In genomic region chr3:140258222-140258724, GRCh38 we compare ENCODE assay signal across 1 cellular context.
TF ChIP-seq lines count a peak whose summit lies in the region.

No MANE protein-coding gene starts in this region.

TF ChIP-seq in WTC11, 78 proteins besides CTCF, POLR2A, EP300 and RAD21 (continued from another document):
- TF ChIP-seq AR (CRISPR knock-in tag; IDR thresholded peaks at IDR 0.05) (no peak), TEAD1 (CRISPR knock-in tag; IDR thresholded peaks at IDR 0.05) (no peak), GABPB1 (CRISPR knock-in tag; IDR thresholded peaks at IDR 0.05) (no peak), USF1 (CRISPR knock-in tag; IDR thresholded peaks at IDR 0.05) (no peak), EMX1 (CRISPR knock-in tag; IDR thresholded peaks at IDR 0.05) (no peak)
- TF ChIP-seq, protein P1, sequence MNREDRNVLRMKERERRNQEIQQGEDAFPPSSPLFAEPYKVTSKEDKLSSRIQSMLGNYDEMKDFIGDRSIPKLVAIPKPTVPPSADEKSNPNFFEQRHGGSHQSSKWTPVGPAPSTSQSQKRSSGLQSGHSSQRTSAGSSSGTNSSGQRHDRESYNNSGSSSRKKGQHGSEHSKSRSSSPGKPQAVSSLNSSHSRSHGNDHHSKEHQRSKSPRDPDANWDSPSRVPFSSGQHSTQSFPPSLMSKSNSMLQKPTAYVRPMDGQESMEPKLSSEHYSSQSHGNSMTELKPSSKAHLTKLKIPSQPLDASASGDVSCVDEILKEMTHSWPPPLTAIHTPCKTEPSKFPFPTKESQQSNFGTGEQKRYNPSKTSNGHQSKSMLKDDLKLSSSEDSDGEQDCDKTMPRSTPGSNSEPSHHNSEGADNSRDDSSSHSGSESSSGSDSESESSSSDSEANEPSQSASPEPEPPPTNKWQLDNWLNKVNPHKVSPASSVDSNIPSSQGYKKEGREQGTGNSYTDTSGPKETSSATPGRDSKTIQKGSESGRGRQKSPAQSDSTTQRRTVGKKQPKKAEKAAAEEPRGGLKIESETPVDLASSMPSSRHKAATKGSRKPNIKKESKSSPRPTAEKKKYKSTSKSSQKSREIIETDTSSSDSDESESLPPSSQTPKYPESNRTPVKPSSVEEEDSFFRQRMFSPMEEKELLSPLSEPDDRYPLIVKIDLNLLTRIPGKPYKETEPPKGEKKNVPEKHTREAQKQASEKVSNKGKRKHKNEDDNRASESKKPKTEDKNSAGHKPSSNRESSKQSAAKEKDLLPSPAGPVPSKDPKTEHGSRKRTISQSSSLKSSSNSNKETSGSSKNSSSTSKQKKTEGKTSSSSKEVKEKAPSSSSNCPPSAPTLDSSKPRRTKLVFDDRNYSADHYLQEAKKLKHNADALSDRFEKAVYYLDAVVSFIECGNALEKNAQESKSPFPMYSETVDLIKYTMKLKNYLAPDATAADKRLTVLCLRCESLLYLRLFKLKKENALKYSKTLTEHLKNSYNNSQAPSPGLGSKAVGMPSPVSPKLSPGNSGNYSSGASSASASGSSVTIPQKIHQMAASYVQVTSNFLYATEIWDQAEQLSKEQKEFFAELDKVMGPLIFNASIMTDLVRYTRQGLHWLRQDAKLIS (CRISPR knock-in tag; IDR thresholded peaks at IDR 0.05; ENCODE audit: borderline replicate concordance): no peak
- TF ChIP-seq, protein P2, sequence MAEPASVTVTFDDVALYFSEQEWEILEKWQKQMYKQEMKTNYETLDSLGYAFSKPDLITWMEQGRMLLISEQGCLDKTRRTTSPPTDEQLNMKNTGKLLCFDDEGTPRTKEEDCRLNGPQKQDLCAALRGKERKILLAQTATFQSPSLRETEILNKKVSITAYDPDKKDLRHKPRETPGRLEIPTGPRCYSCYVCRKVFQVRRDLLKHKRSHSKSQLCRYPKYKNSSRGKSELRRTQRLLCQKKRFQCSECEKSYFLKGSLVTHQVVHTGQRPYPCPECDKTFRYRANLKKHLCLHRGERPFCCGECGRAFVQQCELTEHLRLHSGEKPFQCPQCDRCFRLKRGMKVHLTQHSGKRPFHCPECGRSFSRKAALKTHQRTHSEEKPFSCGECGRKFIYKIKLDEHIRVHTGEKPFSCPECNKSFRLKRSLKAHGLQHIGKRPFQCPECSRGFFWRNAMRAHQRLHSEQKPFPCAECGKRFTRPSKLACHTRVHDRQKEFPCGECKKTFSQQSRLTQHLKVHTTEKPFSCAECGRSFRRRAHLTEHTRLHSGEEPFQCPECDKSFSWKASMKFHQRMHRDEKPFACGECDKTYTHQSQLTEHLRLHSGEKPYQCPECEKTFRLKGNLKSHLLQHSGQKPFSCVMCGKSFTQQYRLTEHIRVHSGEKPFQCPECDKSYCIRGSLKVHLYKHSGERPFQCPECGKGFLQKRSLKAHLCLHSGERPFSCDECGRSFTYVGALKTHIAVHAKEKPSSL (CRISPR knock-in tag; conservative IDR thresholded peaks at IDR 0.05): no peak
